22 cellular contexts compared by ENCODE assay signal in genomic region chr22:43820671-43821305, GRCh38. TPM values are rescaled to one million over a fixed set of nuclear protein-coding genes. Genes with fewer than 3 reads are reported as not detected.
DNase-seq lines count a peak whose midpoint lies in the region; ATAC-seq and TF ChIP-seq lines count a peak whose summit lies in the region.
"Had no signal": no experiment of that assay in that cellular context is flagged by ENCODE, and none has a peak within 500 bp of the region (broad histone marks: within the 10 kb centered on the region; RNA-seq: fewer than 3 reads in every experiment).

No MANE protein-coding gene starts in this region.

- intact Hi-C loops in sciatic nerve (cut with DNase I): no loop called here
- intact Hi-C loops in OCI-LY7 (cut with micrococcal nuclease; ENCODE audit: unreplicated experiment): no loop called here

- no TSS peak for BruUV-seq in OCI-LY7 (replicated peaks; lab: Mats Ljungman, UMichigan)

- no peak overlapping the region for H3K4me3 Mint-ChIP-seq in endodermal cell
- no peak overlapping the region for H3K4me3 Mint-ChIP-seq in activated T-cell treated with anti-CD3 and anti-CD28 coated beads, Interleukin-2, amount 50 U/mL, for 4 hours
- H3K4me3 Mint-ChIP-seq: CD4-positive, CD25-positive, alpha-beta regulatory T cell had no signal

- H3K27ac ChIP-seq in endodermal cell (ENCODE audit: low read depth, low read length) (no peak overlapping the region), OCI-LY7 (ENCODE audit: low read depth, low read length, poor library complexity, severe bottlenecking) (no peak overlapping the region)
- H3K27ac ChIP-seq: body of pancreas, gastroesophageal sphincter, HL-60, sigmoid colon had no signal

- peaks cover 14% of the 10 kb centered on the region for H3K36me3 Mint-ChIP-seq in endodermal cell (ENCODE audit: low read depth)
- H3K36me3 Mint-ChIP-seq in activated T-cell treated with anti-CD3 and anti-CD28 coated beads, Interleukin-2, amount 50 U/mL, for 4 hours (ENCODE audit: insufficient read depth): no peaks in the 10 kb centered on the region
- H3K36me3 Mint-ChIP-seq: CD4-positive, CD25-positive, alpha-beta regulatory T cell; IgD-negative memory B cell had no signal

- no peaks in the 10 kb centered on the region for H3K27me3 ChIP-seq in endodermal cell (ENCODE audit: control insufficient read depth, insufficient read depth, low read length, poor library complexity, severe bottlenecking)
- H3K27me3 ChIP-seq: body of pancreas had no signal

- no peak overlapping the region for H3K9ac ChIP-seq in endodermal cell (ENCODE audit: extremely low read depth, low read length, poor library complexity, severe bottlenecking)

- peaks cover 4% of the 10 kb centered on the region for H3K36me3 ChIP-seq in endodermal cell (ENCODE audit: control insufficient read depth, insufficient read depth, low read length)
- H3K36me3 ChIP-seq in OCI-LY7 (ENCODE audit: insufficient read depth, low read length): no peaks in the 10 kb centered on the region
- H3K36me3 ChIP-seq: gastroesophageal sphincter, sigmoid colon had no signal

- CTCF ChIA-PET in OCI-LY7 (lab: Charles Lee; ENCODE audit: unreplicated experiment): no interaction called here

- H3K4me3 ChIP-seq in endodermal cell (ENCODE audit: low read length) (no peak overlapping the region), OCI-LY7 (ENCODE audit: low read depth, low read length, poor library complexity, severe bottlenecking) (no peak overlapping the region)
- H3K4me3 ChIP-seq: body of pancreas, gastroesophageal sphincter, sigmoid colon had no signal

- no peaks in the 10 kb centered on the region for H3K9me3 ChIP-seq in endodermal cell (ENCODE audit: control insufficient read depth, low read length)
- no peaks in the 10 kb centered on the region for H3K9me3 ChIP-seq in OCI-LY7 (ENCODE audit: low read length)
- H3K9me3 ChIP-seq: body of pancreas, gastroesophageal sphincter, sigmoid colon had no signal

- H3K4me1 ChIP-seq in endodermal cell (ENCODE audit: control insufficient read depth, insufficient read depth, low read length) (peaks cover 14% of the 10 kb centered on the region), OCI-LY7 (ENCODE audit: insufficient read depth, low read length, poor library complexity, severe bottlenecking) (no peaks in the 10 kb centered on the region)
- H3K4me1 ChIP-seq: gastroesophageal sphincter had no signal

- POLR2A ChIA-PET in OCI-LY7 (lab: Charles Lee): no interaction called here

- no peaks in the 10 kb centered on the region for H3K27me3 Mint-ChIP-seq in endodermal cell (ENCODE audit: insufficient read depth)
- H3K27me3 Mint-ChIP-seq in activated T-cell treated with anti-CD3 and anti-CD28 coated beads, Interleukin-2, amount 50 U/mL, for 4 hours (ENCODE audit: low read depth): peaks cover 31% of the 10 kb centered on the region
- H3K27me3 Mint-ChIP-seq: CD4-positive, CD25-positive, alpha-beta regulatory T cell had no signal

- 87% methylated on average over 10 to 18 of the region's 18 CpGs for WGBS in endodermal cell (ENCODE audit: insufficient coverage in 1 of 2, insufficient read length in 1 of 2), 2 experiments

- no peaks in the 10 kb centered on the region for H4K20me1 ChIP-seq in OCI-LY7 (ENCODE audit: insufficient read depth, low read length)

- H3K9me2 ChIP-seq in OCI-LY7 (ENCODE audit: insufficient read depth, low read length): no peaks in the 10 kb centered on the region

- no peak overlapping the region for H3K4me2 ChIP-seq in OCI-LY7 (ENCODE audit: low read length)

- no peaks in the 10 kb centered on the region for H3K79me2 ChIP-seq in OCI-LY7 (ENCODE audit: insufficient read depth, low read depth, low read length)

- ATAC-seq in sciatic nerve: no peak
- ATAC-seq in activated T-cell treated with anti-CD3 and anti-CD28 coated beads, Interleukin-2, amount 50 U/mL, for 4 hours: no peak
- ATAC-seq in GM18511 (IDR thresholded peaks at IDR 0.05; ENCODE audit: unreplicated experiment): no peak
- ATAC-seq: body of pancreas; gastroesophageal sphincter; stimulated activated naive CD8-positive, alpha-beta T cell treated with anti-CD3 and anti-CD28 coated beads, Interleukin-15, Interleukin-2, amounts not matched to agents 100 U/mL and 50 U/mL, for 24 hours had no signal

- no peak for TF ChIP-seq CTCF in endodermal cell (conservative IDR thresholded peaks at IDR 0.05)
- TF ChIP-seq CTCF in OCI-LY7 (conservative IDR thresholded peaks at IDR 0.05; ENCODE audit: low read length): no peak

- H3K4me1 Mint-ChIP-seq in endodermal cell: peaks cover 20% of the 10 kb centered on the region
- H3K4me1 Mint-ChIP-seq in activated T-cell treated with anti-CD3 and anti-CD28 coated beads, Interleukin-2, amount 50 U/mL, for 4 hours (ENCODE audit: low read depth): no peaks in the 10 kb centered on the region
- H3K4me1 Mint-ChIP-seq: CD4-positive, CD25-positive, alpha-beta regulatory T cell; IgD-negative memory B cell had no signal

- no peak overlapping the region for H2AFZ ChIP-seq in OCI-LY7 (ENCODE audit: low read length)

- no peaks in the 10 kb centered on the region for H3K9me3 Mint-ChIP-seq in endodermal cell
- H3K9me3 Mint-ChIP-seq in activated T-cell treated with anti-CD3 and anti-CD28 coated beads, Interleukin-2, amount 50 U/mL, for 4 hours: no peaks in the 10 kb centered on the region
- H3K9me3 Mint-ChIP-seq: CD4-positive, CD25-positive, alpha-beta regulatory T cell; IgD-negative memory B cell had no signal

- H3K27ac Mint-ChIP-seq in endodermal cell: peak overlapping the region; percentile 58
- H3K27ac Mint-ChIP-seq: CD4-positive, CD25-positive, alpha-beta regulatory T cell; IgD-negative memory B cell had no signal

- DNase-seq in NCI-H510A treated with DMSO at 0.1 percent for 48 hours (lab: John Stamatoyannopoulos, UW) (peak; percentile 5), NCI-H510A (lab: John Stamatoyannopoulos, UW) (no peak), NCI-H2227 (lab: John Stamatoyannopoulos, UW; ENCODE audit: unreplicated experiment) (peak; percentile 27), endodermal cell (no peak), sciatic nerve (ENCODE audit: low spot score) (peak; percentile 42), OCI-LY7 (ENCODE audit: low spot score) (no peak)
- DNase-seq in activated T-cell treated with anti-CD3 and anti-CD28 coated beads, Interleukin-2, amount 50 U/mL, for 4 hours: no peak
- DNase-seq: activated CD4-positive, alpha-beta T cell treated with anti-CD3 and anti-CD28 coated beads, Interleukin-2, amount 50 U/mL, for 1 hour; activated naive CD4-positive, alpha-beta T cell treated with anti-CD3 and anti-CD28 coated beads, Interleukin-2, amount 50 U/mL, for 16 hours; body of pancreas; CD4-positive, CD25-positive, alpha-beta regulatory T cell; erythroblast; MM.1S; occipital lobe; sigmoid colon; stimulated activated naive CD8-positive, alpha-beta T cell treated with anti-CD3 and anti-CD28 coated beads, Interleukin-15, Interleukin-2, amounts not matched to agents 100 U/mL and 50 U/mL, for 24 hours had no signal

RNA-seq across cellular contexts. Expression of gene EFCAB6, which starts 8.7 kb away (rescaled TPM):
- 1 to 10 TPM; 1.8 to 2.0 TPM for total RNA-seq in endodermal cell
- 1.7 TPM for polyA plus RNA-seq in endodermal cell (2013, experiment 1 of 2)
- polyA plus RNA-seq in endodermal cell (2013, experiment 2 of 2): 0.83 TPM
- total RNA-seq in sciatic nerve: 4.4 TPM
- 0.13 TPM in 1 of 2 replicates, not detected in the other for total RNA-seq in OCI-LY7 (2014; rRNA removed; shearing (Covaris generic))
- total RNA-seq in OCI-LY7 (2022): not detected in 2 replicates
- total RNA-seq in activated T-cell treated with anti-CD3 and anti-CD28 coated beads, Interleukin-2, amount 50 U/mL, for 4 hours: under 1 TPM; 0.18 to 0.24 (median 0.18) TPM
- total RNA-seq: CD4-positive, CD25-positive, alpha-beta regulatory T cell had no signal
- polyA plus RNA-seq: IgD-negative memory B cell had no signal

RNA-seq across cellular contexts. Expression of gene SULT4A1, which starts 41.5 kb away (rescaled TPM):
- total RNA-seq in endodermal cell (10 to 100 TPM; 11.4 to 12.7 TPM), sciatic nerve (0.27 TPM), OCI-LY7 (2022) (not detected in 2 replicates)
- polyA plus RNA-seq in endodermal cell (2013, experiment 1 of 2): 15.4 TPM
- polyA plus RNA-seq in endodermal cell (2013, experiment 2 of 2): 13.5 TPM
- not detected in 2 replicates for total RNA-seq in OCI-LY7 (2014; rRNA removed; shearing (Covaris generic))
- total RNA-seq in activated T-cell treated with anti-CD3 and anti-CD28 coated beads, Interleukin-2, amount 50 U/mL, for 4 hours: not detected
- total RNA-seq: CD4-positive, CD25-positive, alpha-beta regulatory T cell; dermis microvascular lymphatic vessel endothelial cell; mononuclear cell had no signal
- polyA plus RNA-seq: CD4-positive, CD25-positive, alpha-beta regulatory T cell; IgD-negative memory B cell had no signal

Comparison
In these comparisons a context has a peak if more than half of its experiments do, and no peak if none do; other contexts are left out.
1. DNase-seq: peak in NCI-H510A treated with DMSO at 0.1 percent for 48 hours (single experiment), NCI-H2227 (single experiment) and sciatic nerve (single experiment); none in NCI-H510A (single experiment), endodermal cell (single experiment), OCI-LY7 (single experiment) and activated T-cell treated with anti-CD3 and anti-CD28 coated beads, Interleukin-2, amount 50 U/mL, for 4 hours (single experiment).